ENCODE assay signal across 8 cellular contexts in genomic region chrX:24395775-24396174, GRCh38. TPM values are rescaled to one million over a fixed set of nuclear protein-coding genes. Genes with fewer than 3 reads are reported as not detected.
DNase-seq lines count a peak whose midpoint lies in the region; ATAC-seq and TF ChIP-seq lines count a peak whose summit lies in the region.

No MANE protein-coding gene starts in this region.

- H3K36me3 Mint-ChIP-seq in CD8-positive, alpha-beta memory T cell: no peaks in the 10 kb centered on the region

- no peaks in the 10 kb centered on the region for H3K4me1 ChIP-seq in CD8-positive, alpha-beta memory T cell (ENCODE audit: insufficient read depth, low read length)
- no peaks in the 10 kb centered on the region for H3K4me1 ChIP-seq in Karpas-422 (ENCODE audit: low read length)
- no peaks in the 10 kb centered on the region for H3K4me1 ChIP-seq in Panc1 (ENCODE audit: control insufficient read depth, insufficient read depth, low read length)
- peaks cover 0 to 4% of the 10 kb centered on the region in 2 donors for H3K4me1 ChIP-seq in adrenal gland (replicated peaks in 1 of 2)
- no peaks in the 10 kb centered on the region for H3K4me1 ChIP-seq in cardiac muscle cell (ENCODE audit: low read depth)

- H3K79me2 ChIP-seq in Karpas-422 (ENCODE audit: low read length): no peaks in the 10 kb centered on the region

- H3K4me1 Mint-ChIP-seq in CD8-positive, alpha-beta memory T cell: peaks cover 1 to 7% (median 5%) of the 10 kb centered on the region in 3 donors

- TF ChIP-seq CTCF in Panc1 (IDR thresholded peaks at IDR 0.05) (peak; percentile 73), adrenal gland (IDR thresholded peaks at IDR 0.05) (peak; percentile 64 to 88 (median 78)), cardiac muscle cell (IDR thresholded peaks at IDR 0.05; ENCODE audit: low read depth, low read length) (peak; percentile 63)

- ATAC-seq in GM18909 (IDR thresholded peaks at IDR 0.05; ENCODE audit: poor library complexity, unreplicated experiment) (peak; percentile 80), Panc1 (peak; percentile 76), GM21619 (IDR thresholded peaks at IDR 0.05; ENCODE audit: unreplicated experiment) (no peak)

- no peak overlapping the region for H3K27ac ChIP-seq in CD8-positive, alpha-beta memory T cell (ENCODE audit: low read depth, low read length)
- H3K27ac ChIP-seq in Karpas-422 (ENCODE audit: low read length): no peak overlapping the region
- H3K27ac ChIP-seq in Panc1 (ENCODE audit: low read length): no peak overlapping the region
- no peak overlapping the region for H3K27ac ChIP-seq in adrenal gland
- H3K27ac ChIP-seq in cardiac muscle cell: no peak overlapping the region

- H3K36me3 ChIP-seq in CD8-positive, alpha-beta memory T cell (ENCODE audit: insufficient read depth, low read length): no peaks in the 10 kb centered on the region
- H3K36me3 ChIP-seq in Karpas-422 (ENCODE audit: insufficient read depth, low read length): no peaks in the 10 kb centered on the region
- no peaks in the 10 kb centered on the region for H3K36me3 ChIP-seq in Panc1 (ENCODE audit: control insufficient read depth, insufficient read depth, low read length)
- no peaks in the 10 kb centered on the region for H3K36me3 ChIP-seq in adrenal gland (replicated peaks in 1 of 2)
- H3K36me3 ChIP-seq in cardiac muscle cell: no peaks in the 10 kb centered on the region

- no peaks in the 10 kb centered on the region for H3K9me2 ChIP-seq in Karpas-422 (replicated peaks; ENCODE audit: insufficient read depth, low read length)

- H3K4me3 Mint-ChIP-seq in CD8-positive, alpha-beta memory T cell: no peak overlapping the region

- no peaks in the 10 kb centered on the region for H3K27me3 ChIP-seq in CD8-positive, alpha-beta memory T cell (ENCODE audit: insufficient read depth, low read length, poor library complexity, severe bottlenecking)
- H3K27me3 ChIP-seq in Karpas-422 (ENCODE audit: low read length) (no peaks in the 10 kb centered on the region), Panc1 (ENCODE audit: control insufficient read depth, insufficient read depth, low read length) (no peaks in the 10 kb centered on the region), adrenal gland (peaks cover 33% of the 10 kb centered on the region), cardiac muscle cell (no peaks in the 10 kb centered on the region)

- in situ Hi-C loops in Panc1 (cut with HindIII; ENCODE audit: low pct_unique_long_range_greater_than_20kb, low sequenced_read_pairs): no loop called here

- intact Hi-C loops in Panc1 (cut with micrococcal nuclease; ENCODE audit: unreplicated experiment): loop anchor here (1.0 kb wide), 1 partner anchor 103 kb away; no protein-coding TSS in a partner anchor
- intact Hi-C loops in adrenal gland (cut with DNase I): loop anchor here in 1 of 2 donors (5.0 kb wide), 1 partner anchor 102 kb away; no protein-coding TSS in a partner anchor

- H3K9me3 Mint-ChIP-seq in CD8-positive, alpha-beta memory T cell: no peaks in the 10 kb centered on the region

- H2AFZ ChIP-seq in Karpas-422 (ENCODE audit: low read length): no peak overlapping the region

- CTCF ChIA-PET in CD8-positive, alpha-beta memory T cell (lab: Charles Lee): interaction anchor here (0.6 to 7.3 kb wide), 18 partner anchors 8 to 133 kb away, joined by 3 to 104 read pairs (median 3); partner anchors contain the start of gene PDK3
- CTCF ChIA-PET in Panc1 (lab: Charles Lee): interaction anchor here (3.0 kb wide), 1 partner anchor 103 kb away, joined by 20 read pairs; no protein-coding TSS in a partner anchor

- peaks cover 15 to 18% of the 10 kb centered on the region in 2 donors for H3K27me3 Mint-ChIP-seq in CD8-positive, alpha-beta memory T cell

- peak overlapping the region in 2 of 8 donors; percentile 4 to 49 for H3K27ac Mint-ChIP-seq in CD8-positive, alpha-beta memory T cell

- TF ChIP-seq POLR2A in adrenal gland (IDR thresholded peaks at IDR 0.05): no peak

- WGBS in adrenal gland, 4 donors: 0 to 5% (median 1%) methylated on average over 4 of the region's 4 CpGs

- H3K4me2 ChIP-seq in Karpas-422 (ENCODE audit: low read depth, low read length, poor library complexity, severe bottlenecking): no peak overlapping the region

- no peaks in the 10 kb centered on the region for H4K20me1 ChIP-seq in Karpas-422 (ENCODE audit: insufficient read depth, low read depth, low read length)

- H3K9ac ChIP-seq in Karpas-422 (ENCODE audit: low read length): no peak overlapping the region

- BruUV-seq in Panc1 (replicated peaks; lab: Mats Ljungman, UMichigan): no TSS peak

- POLR2A ChIA-PET in CD8-positive, alpha-beta memory T cell (lab: Charles Lee): interaction anchor here (0.7 to 1.0 kb wide), 2 partner anchors 85 to 163 kb away, joined by 3 read pairs; no protein-coding TSS in a partner anchor
- POLR2A ChIA-PET in Panc1 (lab: Charles Lee): no interaction called here

- no peaks in the 10 kb centered on the region for H3K9me3 ChIP-seq in CD8-positive, alpha-beta memory T cell (ENCODE audit: low read length)
- H3K9me3 ChIP-seq in Karpas-422 (ENCODE audit: low read length): no peaks in the 10 kb centered on the region
- H3K9me3 ChIP-seq in Panc1 (ENCODE audit: control insufficient read depth, insufficient read depth, low read depth, low read length): no peaks in the 10 kb centered on the region
- H3K9me3 ChIP-seq in adrenal gland (replicated peaks in 1 of 3): no peaks in the 10 kb centered on the region
- no peaks in the 10 kb centered on the region for H3K9me3 ChIP-seq in cardiac muscle cell (ENCODE audit: low read depth)

- peak; percentile 9 to 53 (median 48) for DNase-seq in CD8-positive, alpha-beta memory T cell
- DNase-seq in Karpas-422 (peak; percentile 80), Panc1 (ENCODE audit: low read depth, low spot score) (peak; percentile 28), adrenal gland (peak; percentile 34 to 70 (median 61)), cardiac muscle cell (ENCODE audit: low read depth in 1 of 2, low spot score in 1 of 2) (peak; percentile 82 to 91), renal cortical epithelial cell (ENCODE audit: low read depth) (peak; percentile 70)

- H3K4me3 ChIP-seq in CD8-positive, alpha-beta memory T cell (ENCODE audit: low read length): no peak overlapping the region
- H3K4me3 ChIP-seq in Karpas-422 (ENCODE audit: low read length): no peak overlapping the region
- no peak overlapping the region for H3K4me3 ChIP-seq in Panc1 (ENCODE audit: low read depth in 2 of 2, low read length in 2 of 2)
- H3K4me3 ChIP-seq in adrenal gland: no peak overlapping the region
- no peak overlapping the region for H3K4me3 ChIP-seq in cardiac muscle cell

RNA-seq across cellular contexts. Expression of gene SUPT20HL1, which starts 35.3 kb away (rescaled TPM):
- total RNA-seq in CD8-positive, alpha-beta memory T cell: not detected
- 0.10 TPM for polyA plus RNA-seq in CD8-positive, alpha-beta memory T cell
- total RNA-seq in Karpas-422 (2014; rRNA removed; shearing (Covaris generic); ENCODE audit: low replicate concordance): not detected in 2 replicates
- total RNA-seq in Panc1 (2021; ENCODE audit: unreplicated experiment): not detected
- not detected for polyA plus RNA-seq in Panc1 (2012; ENCODE audit: insufficient read length)
- under 1 TPM in 1 of 8 donors, not detected in 7; 0.17 TPM for total RNA-seq in adrenal gland
- polyA plus RNA-seq in adrenal gland: not detected
- total RNA-seq in cardiac muscle cell: 0.04 TPM in 1 of 2 replicates, not detected in the other
- polyA plus RNA-seq in cardiac muscle cell: 0.61 TPM in 1 of 2 replicates, not detected in the other
- total RNA-seq in renal cortical epithelial cell: not detected in 2 replicates

Comparison
In these comparisons a context has a peak if more than half of its experiments do, and no peak if none do; other contexts are left out.
1. DNase-seq: peak in every context shown above with its lines; median percentile 86 in cardiac muscle cell; 80 in Karpas-422; 70 in renal cortical epithelial cell; 61 in adrenal gland; 48 in CD8-positive, alpha-beta memory T cell; 28 in Panc1.